In the genomic region with DNA sequence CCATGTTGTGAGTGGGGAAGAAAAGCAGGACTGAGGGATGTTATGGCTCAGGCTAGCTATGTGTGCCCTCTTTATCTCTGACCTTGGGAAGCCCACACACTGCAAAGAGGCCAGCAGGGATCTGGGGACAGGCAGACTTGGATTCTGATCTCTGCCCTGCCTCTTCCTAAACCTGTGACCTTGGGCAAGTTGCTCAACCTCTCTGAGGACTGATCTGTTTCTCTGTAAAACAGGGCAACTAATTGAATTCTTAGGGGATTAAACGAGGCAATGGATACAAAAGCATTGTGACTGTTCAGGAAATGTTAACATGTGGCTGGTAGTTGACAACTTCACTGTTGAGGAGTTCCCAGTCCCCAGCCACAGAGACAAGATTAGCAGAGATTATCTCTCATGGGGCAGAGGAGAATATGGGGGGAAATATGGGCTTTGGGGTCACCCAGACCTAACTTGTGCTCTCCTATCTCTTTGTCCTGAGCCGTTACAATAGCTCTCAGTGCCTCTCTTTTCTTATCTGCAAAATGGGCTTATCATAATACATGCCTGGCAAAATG, we compare ENCODE assay signal across 20 cellular contexts.
"Had no signal": no experiment of that assay in that cellular context is flagged by ENCODE, and none has a peak within 500 bp of the region (broad histone marks: within the 10 kb centered on the region; RNA-seq: fewer than 3 reads in every experiment).

No MANE protein-coding gene starts in this region.

- H3K27me3 ChIP-seq: transverse colon had no signal

- H3K9me3 ChIP-seq: transverse colon had no signal

- H3K36me3 Mint-ChIP-seq: activated CD8-positive, alpha-beta memory T cell treated with anti-CD3 and anti-CD28 coated beads, Interleukin-2, amount 10 ng/mL, durations not matched to agents 7 days and 5 days; activated naive CD4-positive, alpha-beta T cell treated with anti-CD3 and anti-CD28 coated beads, Interleukin-2, amount 10 ng/mL, durations not matched to agents 7 days and 5 days; brain; memory B cell; naive thymus-derived CD8-positive, alpha-beta T cell had no signal

- H3K4me3 Mint-ChIP-seq: activated CD8-positive, alpha-beta memory T cell treated with anti-CD3 and anti-CD28 coated beads, Interleukin-2, amount 10 ng/mL, durations not matched to agents 7 days and 5 days; activated naive CD4-positive, alpha-beta T cell treated with anti-CD3 and anti-CD28 coated beads, Interleukin-2, amount 10 ng/mL, durations not matched to agents 7 days and 5 days; brain; central memory CD8-positive, alpha-beta T cell; memory B cell; naive thymus-derived CD8-positive, alpha-beta T cell had no signal

- H3K27ac Mint-ChIP-seq: activated CD8-positive, alpha-beta memory T cell treated with anti-CD3 and anti-CD28 coated beads, Interleukin-2, amount 10 ng/mL, durations not matched to agents 7 days and 5 days; activated naive CD4-positive, alpha-beta T cell treated with anti-CD3 and anti-CD28 coated beads, Interleukin-2, amount 10 ng/mL, durations not matched to agents 7 days and 5 days; memory B cell; naive thymus-derived CD8-positive, alpha-beta T cell had no signal

- H3K36me3 ChIP-seq: transverse colon had no signal

- H3K27ac ChIP-seq: epithelial cell of prostate, transverse colon had no signal

- FAIRE-seq: frontal cortex had no signal

- H3K4me3 ChIP-seq: transverse colon had no signal

- H3K4me1 Mint-ChIP-seq: activated CD8-positive, alpha-beta memory T cell treated with anti-CD3 and anti-CD28 coated beads, Interleukin-2, amount 10 ng/mL, durations not matched to agents 7 days and 5 days; activated naive CD4-positive, alpha-beta T cell treated with anti-CD3 and anti-CD28 coated beads, Interleukin-2, amount 10 ng/mL, durations not matched to agents 7 days and 5 days; central memory CD8-positive, alpha-beta T cell; memory B cell had no signal

- H3K9me3 Mint-ChIP-seq: activated naive CD4-positive, alpha-beta T cell treated with anti-CD3 and anti-CD28 coated beads, Interleukin-2, amount 10 ng/mL, durations not matched to agents 7 days and 5 days; central memory CD8-positive, alpha-beta T cell; memory B cell; naive thymus-derived CD8-positive, alpha-beta T cell had no signal

- DNase-seq: activated CD4-positive, alpha-beta T cell treated with anti-CD3 and anti-CD28 coated beads for 1 hour; activated CD4-positive, alpha-beta T cell treated with anti-CD3 and anti-CD28 coated beads, Interleukin-2, amount 50 U/mL, for 48 hours; activated CD8-positive, alpha-beta memory T cell treated with anti-CD3 and anti-CD28 coated beads, Interleukin-2, amount 10 ng/mL, durations not matched to agents 7 days and 5 days; activated naive CD4-positive, alpha-beta T cell treated with anti-CD3 and anti-CD28 coated beads, Interleukin-2, amount 10 ng/mL, durations not matched to agents 7 days and 5 days; activated T-cell treated with anti-CD3 and anti-CD28 coated beads, Interleukin-2, amount 50 U/mL, for 1 hour; effector CD8-positive, alpha-beta T cell; islet precursor cell; naive thymus-derived CD8-positive, alpha-beta T cell; retina; stimulated activated CD4-positive, alpha-beta T cell treated with anti-CD3 and anti-CD28 coated beads, Interleukin-15, amount 100 ng/mL, for 24 hours; stimulated activated CD4-positive, alpha-beta T cell treated with anti-CD3 and anti-CD28 coated beads, Interleukin-4, amount 100 ng/mL, for 24 hours; stimulated activated naive CD4-positive, alpha-beta T cell; substantia nigra; T-helper 9 cell; transverse colon had no signal

- ATAC-seq: activated CD8-positive, alpha-beta memory T cell treated with anti-CD3 and anti-CD28 coated beads, Interleukin-2, amount 10 ng/mL, durations not matched to agents 7 days and 5 days; naive thymus-derived CD8-positive, alpha-beta T cell had no signal
